Comparison of ENCODE assay signal across 9 cellular contexts in the genomic region with DNA sequence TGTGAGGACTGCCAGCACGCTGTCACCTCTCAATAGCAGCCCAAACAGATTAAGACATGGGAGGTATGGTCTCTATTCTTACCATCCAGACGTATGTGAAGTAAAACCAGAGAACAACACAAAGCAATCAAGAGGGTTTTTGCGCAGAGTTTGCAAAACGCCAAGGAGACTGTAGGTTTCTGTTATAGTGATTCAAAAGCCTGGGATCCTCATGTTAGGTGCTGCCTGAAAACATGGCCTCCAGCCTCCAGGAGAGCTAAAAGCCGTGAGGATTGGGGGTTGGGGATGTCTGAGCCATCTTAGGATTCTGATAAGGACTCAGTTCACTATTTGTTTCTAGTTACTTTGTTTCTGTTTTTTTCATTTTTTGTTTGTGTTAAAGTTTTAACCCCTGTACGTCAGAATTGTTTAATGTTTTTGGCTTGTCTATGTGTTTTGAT. TPM values are rescaled to one million over a fixed set of nuclear protein-coding genes. Genes with fewer than 3 reads are reported as not detected.
DNase-seq lines count a peak whose midpoint lies in the region; ATAC-seq and TF ChIP-seq lines count a peak whose summit lies in the region.
"Had no signal": no experiment of that assay in that cellular context is flagged by ENCODE, and none has a peak within 500 bp of the region (broad histone marks: within the 10 kb centered on the region; RNA-seq: fewer than 3 reads in every experiment).

No MANE protein-coding gene starts in this region.

- intact Hi-C loops in adrenal gland (cut with DNase I): no loop called here

- no peaks in the 10 kb centered on the region; the same call in 1 of the 2 replicates for H3K36me3 ChIP-seq in GM06990 (ENCODE audit: control insufficient read depth, insufficient read depth, low read length)
- no peaks in the 10 kb centered on the region for H3K36me3 ChIP-seq in adrenal gland (replicated peaks in 1 of 2)
- peaks cover 0 to 3% of the 10 kb centered on the region in 2 experiments for H3K36me3 ChIP-seq in mesenchymal stem cell (ENCODE audit: control insufficient read depth in 1 of 2, insufficient read depth in 2 of 2, low read depth in 1 of 2, low read length in 2 of 2)

- no peak overlapping the region for H2BK5ac ChIP-seq in mesenchymal stem cell (ENCODE audit: low read depth, low read length, poor library complexity, severe bottlenecking)

- H2BK15ac ChIP-seq in mesenchymal stem cell (ENCODE audit: low read depth, poor library complexity, severe bottlenecking): no peak overlapping the region

- H3K23ac ChIP-seq in mesenchymal stem cell (ENCODE audit: low read length in 2 of 2): no peak overlapping the region

- no peak for TF ChIP-seq POLR2A in adrenal gland (IDR thresholded peaks at IDR 0.05)

- no peak overlapping the region for H3K4ac ChIP-seq in mesenchymal stem cell (ENCODE audit: low read depth in 1 of 2, low read length in 2 of 2)

- peak overlapping the region; percentile 86 for H3K9ac ChIP-seq in mesenchymal stem cell (ENCODE audit: low read length)

- WGBS in adrenal gland, 4 donors: 37 to 59% (median 45%) methylated on average over 5 to 6 of the region's 6 CpGs
- WGBS in mesenchymal stem cell: 91% methylated on average over 4 of the region's 6 CpGs

- no peak for TF ChIP-seq CTCF in GM06990 (IDR thresholded peaks at IDR 0.05; ENCODE audit: insufficient read depth, low read length, poor library complexity, severe bottlenecking)
- TF ChIP-seq CTCF in adrenal gland (IDR thresholded peaks at IDR 0.05): no peak

- H2BK12ac ChIP-seq in mesenchymal stem cell (ENCODE audit: low read length in 2 of 2): no peak overlapping the region

- DNase-seq in GM06990 (ENCODE audit: extremely low read depth, insufficient read length) (peak; percentile 34), NCI-H2171 treated with DMSO at 0.1 percent for 48 hours (lab: John Stamatoyannopoulos, UW) (peak; percentile 73), adrenal gland (peak in 6 of 7 donors; percentile 33 to 52 (median 43)), mesenchymal stem cell (no peak), NCI-H1436 treated with DMSO at 0.1 percent for 48 hours (lab: John Stamatoyannopoulos, UW) (no peak), OCI-M2 (lab: John Stamatoyannopoulos, UW; ENCODE audit: unreplicated experiment) (no peak)

- no peak overlapping the region for H2AK5ac ChIP-seq in mesenchymal stem cell (ENCODE audit: low read length, severe bottlenecking)

- H3K79me1 ChIP-seq in mesenchymal stem cell (replicated peaks; ENCODE audit: low read length, poor library complexity, severe bottlenecking): no peaks in the 10 kb centered on the region

- H3K14ac ChIP-seq in mesenchymal stem cell (ENCODE audit: low read length in 2 of 2): no peak overlapping the region

- H3K9me3 ChIP-seq in adrenal gland (replicated peaks in 1 of 3) (no peaks in the 10 kb centered on the region), mesenchymal stem cell (ENCODE audit: control insufficient read depth, low read length) (no peaks in the 10 kb centered on the region)

- no peak overlapping the region; the same call in 1 of the 2 replicates for H3K4me3 ChIP-seq in GM06990 (replicated peaks; ENCODE audit: low read depth, low read length)
- H3K4me3 ChIP-seq in adrenal gland: peak overlapping the region in 3 of 4 donors; percentile 12 to 52 (median 41)
- peak overlapping the region in 1 of 2 experiments; percentile 73 for H3K4me3 ChIP-seq in mesenchymal stem cell (ENCODE audit: insufficient read depth in 1 of 2, low read depth in 1 of 2, low read length in 2 of 2)

- H3K27ac ChIP-seq in adrenal gland: peak overlapping the region in 4 of 5 donors; percentile 83 to 88 (median 85)
- H3K27ac ChIP-seq in mesenchymal stem cell (ENCODE audit: low read length, poor library complexity, severe bottlenecking): no peak overlapping the region

- no peak overlapping the region for H3K18ac ChIP-seq in mesenchymal stem cell (ENCODE audit: low read depth in 1 of 2, low read length in 2 of 2)

- H3K4me1 ChIP-seq in adrenal gland (replicated peaks in 1 of 2): peaks cover 11 to 36% of the 10 kb centered on the region in 2 donors
- peaks cover 8% of the 10 kb centered on the region for H3K4me1 ChIP-seq in mesenchymal stem cell (ENCODE audit: control insufficient read depth, insufficient read depth, low read depth, low read length)

- ATAC-seq in HG03565 (IDR thresholded peaks at IDR 0.05; ENCODE audit: unreplicated experiment) (no peak), HG03342 (IDR thresholded peaks at IDR 0.05; ENCODE audit: unreplicated experiment) (no peak)
- ATAC-seq: Panc1 had no signal

- no peak overlapping the region for H4K91ac ChIP-seq in mesenchymal stem cell (ENCODE audit: low read length)

- H3K27me3 ChIP-seq in GM06990 (replicated peaks; ENCODE audit: control insufficient read depth, insufficient read depth, low read length) (no peaks in the 10 kb centered on the region), adrenal gland (no peaks in the 10 kb centered on the region), mesenchymal stem cell (ENCODE audit: control insufficient read depth in 1 of 2, insufficient read depth in 1 of 2, low read length in 2 of 2) (no peaks in the 10 kb centered on the region)

- no peak overlapping the region for H3K4me2 ChIP-seq in mesenchymal stem cell (ENCODE audit: low read length, poor library complexity, severe bottlenecking)

- no peak overlapping the region for H4K8ac ChIP-seq in mesenchymal stem cell (ENCODE audit: low read length)

- H2BK120ac ChIP-seq in mesenchymal stem cell (ENCODE audit: low read depth, low read length): no peak overlapping the region

- H2AFZ ChIP-seq in mesenchymal stem cell (ENCODE audit: low read depth, low read length): no peak overlapping the region

RNA-seq across cellular contexts. Expression of gene CCT8, which starts 4.2 kb away (rescaled TPM):
- total RNA-seq in adrenal gland: 100 to 1,000 TPM; 136 to 225 (median 154) TPM
- 100 to 1,000 TPM; 108 to 382 (median 210) TPM for polyA plus RNA-seq in adrenal gland
- polyA plus RNA-seq in mesenchymal stem cell (2013, experiment 1 of 2): 130 TPM
- 133 TPM for polyA plus RNA-seq in mesenchymal stem cell (2013, experiment 2 of 2)

RNA-seq across cellular contexts. Expression of gene MAP3K7CL, which starts 52.8 kb away (rescaled TPM):
- total RNA-seq in adrenal gland: 10 to 100 TPM in 6 of 8 donors, 1 to 10 TPM in 2; 3.6 to 29.5 (median 17.6) TPM
- 10 to 100 TPM; 10.6 to 17.7 (median 11.3) TPM for polyA plus RNA-seq in adrenal gland
- 16.6 TPM for polyA plus RNA-seq in mesenchymal stem cell (2013, experiment 1 of 2)
- 16.7 TPM for polyA plus RNA-seq in mesenchymal stem cell (2013, experiment 2 of 2)

RNA-seq across cellular contexts. Expression of gene USP16, which starts 53.2 kb away (rescaled TPM):
- total RNA-seq in adrenal gland: 10 to 100 TPM; 13.2 to 41.3 (median 33.8) TPM
- 10 to 100 TPM; 20.9 to 69.6 (median 24.5) TPM for polyA plus RNA-seq in adrenal gland
- 32.7 TPM for polyA plus RNA-seq in mesenchymal stem cell (2013, experiment 1 of 2)
- 33.3 TPM for polyA plus RNA-seq in mesenchymal stem cell (2013, experiment 2 of 2)

RNA-seq across cellular contexts. Expression of gene RWDD2B, which starts 58.5 kb away (rescaled TPM):
- 10 to 100 TPM; 11.7 to 28.1 (median 25.1) TPM for total RNA-seq in adrenal gland
- polyA plus RNA-seq in adrenal gland: 10 to 100 TPM; 16.2 to 50.6 (median 20.0) TPM
- 12.0 TPM for polyA plus RNA-seq in mesenchymal stem cell (2013, experiment 1 of 2)
- 12.3 TPM for polyA plus RNA-seq in mesenchymal stem cell (2013, experiment 2 of 2)

Comparison
In these comparisons a context has a peak if more than half of its experiments do, and no peak if none do; other contexts are left out.
1. DNase-seq: peak in GM06990 (single experiment), NCI-H2171 treated with DMSO at 0.1 percent for 48 hours (single experiment) and adrenal gland (6 of 7); none in mesenchymal stem cell (single experiment), NCI-H1436 treated with DMSO at 0.1 percent for 48 hours (single experiment) and OCI-M2 (single experiment).